ENCODE assay signal across 8 cellular contexts in genomic region chr9:133992780-133993634, GRCh38. TPM values are rescaled to one million over a fixed set of nuclear protein-coding genes. Genes with fewer than 3 reads are reported as not detected.
A peak's percentile ranks its signal among the peaks of the same experiment; 100 is the strongest.
DNase-seq lines count a peak whose midpoint lies in the region; ATAC-seq and TF ChIP-seq lines count a peak whose summit lies in the region.

No MANE protein-coding gene starts in this region.

- ATAC-seq in GM18873 (IDR thresholded peaks at IDR 0.05; ENCODE audit: low FRiP score, unreplicated experiment) (peak; percentile 39), HG03159 (IDR thresholded peaks at IDR 0.05; ENCODE audit: unreplicated experiment) (peak; percentile 46)

- no peak for TF ChIP-seq CTCF in coronary artery (IDR thresholded peaks at IDR 0.05)
- no peak for TF ChIP-seq CTCF in liver (IDR thresholded peaks at IDR 0.05; ENCODE audit: low read depth, low read length, missing input control)

- H3K4me1 ChIP-seq in ACC112 (ENCODE audit: control insufficient read depth, insufficient read depth, low read length, unreplicated experiment) (peaks cover 8% of the 10 kb centered on the region), liver (ENCODE audit: control insufficient read depth in 4 of 4, insufficient read depth in 4 of 4, low read length in 3 of 4) (peaks cover 14 to 32% (median 24%) of the 10 kb centered on the region in 4 donors)

- no peaks in the 10 kb centered on the region for H3K27me3 ChIP-seq in ACC112 (ENCODE audit: insufficient read depth, low read length)
- no peaks in the 10 kb centered on the region for H3K27me3 ChIP-seq in liver (ENCODE audit: control insufficient read depth in 4 of 4, insufficient read depth in 4 of 4, low read length in 3 of 4)

- TF ChIP-seq RAD21 in liver (IDR thresholded peaks at IDR 0.05) = peak; percentile 27 to 60

- H3K79me2 ChIP-seq in ACC112 (ENCODE audit: control insufficient read depth, insufficient read depth, low read length, unreplicated experiment) = peaks cover 29% of the 10 kb centered on the region

- under 1% methylated on average over 74 of the region's 74 CpGs for WGBS in liver

- DNase-seq in NCI-H460 (ENCODE audit: extremely low read depth, low read depth) (peak; percentile 64), coronary artery (ENCODE audit: low spot score) (peak; percentile 90)
- peak; percentile 72 to 78 for DNase-seq in activated CD4-positive, alpha-beta T cell treated with anti-CD3 and anti-CD28 coated beads for 4 hours
- peak; percentile 67 to 75 for DNase-seq in stimulated activated CD4-positive, alpha-beta T cell treated with anti-CD3 and anti-CD28 coated beads, Interleukin-4, amount 100 ng/mL, for 48 hours (ENCODE audit: low read depth in 2 of 2)

- H3K9me3 ChIP-seq in liver (ENCODE audit: control insufficient read depth in 4 of 4, low read length in 3 of 4) = no peaks in the 10 kb centered on the region

- peak overlapping the region; percentile 87 for H2AFZ ChIP-seq in ACC112 (ENCODE audit: low read length, unreplicated experiment)

- peak overlapping the region; percentile 78 to 90 for H3K9ac ChIP-seq in liver (ENCODE audit: low read depth in 1 of 2, low read length in 2 of 2)

- peak overlapping the region; percentile 86 for H3K27ac ChIP-seq in ACC112 (ENCODE audit: low read depth, low read length)
- peak overlapping the region; percentile 79 to 93 for H3K27ac ChIP-seq in coronary artery
- H3K27ac ChIP-seq in liver (ENCODE audit: low read depth in 1 of 2, low read length in 2 of 2) = peak overlapping the region; percentile 98 to 99

- peak overlapping the region; percentile 99 for H3K4me3 ChIP-seq in ACC112 (ENCODE audit: low read depth, low read length)
- peak overlapping the region; percentile 69 for H3K4me3 ChIP-seq in coronary artery
- peak overlapping the region; percentile 72 to 90 (median 81) for H3K4me3 ChIP-seq in liver (ENCODE audit: low read depth in 1 of 3, low read length in 3 of 3)

- H3K36me3 ChIP-seq in ACC112 (ENCODE audit: insufficient read depth, low read length) (no peaks in the 10 kb centered on the region), liver (ENCODE audit: control insufficient read depth in 4 of 4, insufficient read depth in 3 of 4, low read depth in 1 of 4, low read length in 3 of 4) (no peaks in the 10 kb centered on the region)

TF ChIP-seq in liver, 16 proteins besides CTCF, POLR2A, EP300 and RAD21:
- TF ChIP-seq SP1 (IDR thresholded peaks at IDR 0.05) = peak; percentile 47
- peak; percentile 52 for TF ChIP-seq NR2F2 (IDR thresholded peaks at IDR 0.05)
- no peak for TF ChIP-seq GABPA (IDR thresholded peaks at IDR 0.05 in 1 of 2, conservative IDR thresholded peaks at IDR 0.05 in 1 of 2)
- TF ChIP-seq, protein P1, sequence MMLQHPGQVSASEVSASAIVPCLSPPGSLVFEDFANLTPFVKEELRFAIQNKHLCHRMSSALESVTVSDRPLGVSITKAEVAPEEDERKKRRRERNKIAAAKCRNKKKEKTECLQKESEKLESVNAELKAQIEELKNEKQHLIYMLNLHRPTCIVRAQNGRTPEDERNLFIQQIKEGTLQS (IDR thresholded peaks at IDR 0.05) = no peak
- TF ChIP-seq FOXA2 (IDR thresholded peaks at IDR 0.05) = no peak
- TF ChIP-seq, protein P2, sequence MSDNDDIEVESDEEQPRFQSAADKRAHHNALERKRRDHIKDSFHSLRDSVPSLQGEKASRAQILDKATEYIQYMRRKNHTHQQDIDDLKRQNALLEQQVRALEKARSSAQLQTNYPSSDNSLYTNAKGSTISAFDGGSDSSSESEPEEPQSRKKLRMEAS (IDR thresholded peaks at IDR 0.05) = peak; percentile 60
- TF ChIP-seq EGR1 (IDR thresholded peaks at IDR 0.05; ENCODE audit: low read depth in 2 of 2) = no peak
- no peak for TF ChIP-seq HNF4G (IDR thresholded peaks at IDR 0.05)
- no peak for TF ChIP-seq REST (IDR thresholded peaks at IDR 0.05)
- TF ChIP-seq YY1 (IDR thresholded peaks at IDR 0.05) = peak; percentile 77
- TF ChIP-seq JUND (IDR thresholded peaks at IDR 0.05) = no peak
- TF ChIP-seq TAF1 (conservative IDR thresholded peaks at IDR 0.05) = peak; percentile 41
- peak in 1 of 2 donors; percentile 33 for TF ChIP-seq HNF4A (conservative IDR thresholded peaks at IDR 0.05)
- peak in 1 of 2 donors; percentile 51 for TF ChIP-seq RXRA (IDR thresholded peaks at IDR 0.05)
- no peak for TF ChIP-seq ZBTB33 (IDR thresholded peaks at IDR 0.05)
- no peak for TF ChIP-seq FOXA1 (IDR thresholded peaks at IDR 0.05)

RNA-seq across cellular contexts. Expression of gene VAV2, which starts 0.9 kb away (rescaled TPM):
- 6.0 and 6.6 TPM in 2 replicates for total RNA-seq in NCI-H460 (2014; rRNA removed; shearing (Covaris generic))
- polyA plus RNA-seq in NCI-H460 (2014; cell fraction: nucleus; rRNA removed) = 21.2 and 23.0 TPM in 2 replicates
- total RNA-seq in liver = 10 to 100 TPM; 12.6 to 26.4 TPM
- 10 to 100 TPM in 1 of 2 donors, 1 to 10 TPM in 1; 4.9 to 21.4 TPM for polyA plus RNA-seq in liver

RNA-seq across cellular contexts. Expression of gene BRD3OS, which starts 32.3 kb away (rescaled TPM):
- total RNA-seq in NCI-H460 (2014; rRNA removed; shearing (Covaris generic)) = 19.2 and 21.7 TPM in 2 replicates
- polyA plus RNA-seq in NCI-H460 (2014; cell fraction: nucleus; rRNA removed) = 13.4 and 13.9 TPM in 2 replicates
- 1 to 10 TPM; 2.6 to 3.2 TPM for total RNA-seq in liver
- polyA plus RNA-seq in liver = 1 to 10 TPM; 2.1 to 5.1 TPM

Comparison
In these comparisons a context has a peak if more than half of its experiments do, and no peak if none do; other contexts are left out.
1. Peak in every context shown above with its lines: DNase-seq, ATAC-seq, H3K4me3 ChIP-seq and H3K27ac ChIP-seq.